ENCODE assay signal across 1 cellular context in genomic region chr1:33181906-33182305, GRCh38.
A peak's percentile ranks its signal among the peaks of the same experiment; 100 is the strongest.
TF ChIP-seq lines count a peak whose summit lies in the region.

Gene TRIM62 (minus strand): TSS chr1:33182043. CDS start chr1:33181432, 611 bp downstream.

TF ChIP-seq in H1, 55 proteins besides CTCF, POLR2A, EP300 and RAD21 (continued from another document):
- TF ChIP-seq CHD7 (IDR thresholded peaks at IDR 0.05; ENCODE audit: insufficient replicate concordance, low read length) (no peak), PHF8 (conservative IDR thresholded peaks at IDR 0.05; ENCODE audit: low read depth, low read length) (no peak), NANOG (IDR thresholded peaks at IDR 0.05; ENCODE audit: insufficient read depth, low read depth, low read length, poor library complexity, severe bottlenecking) (no peak), CEBPB (IDR thresholded peaks at IDR 0.05; ENCODE audit: low read depth, low read length) (no peak), TCF12 (IDR thresholded peaks at IDR 0.05; ENCODE audit: low read depth, low read length) (peak; percentile 56; the same call in 1 of the 2 replicates), HDAC6 (IDR thresholded peaks at IDR 0.05; ENCODE audit: low read depth, low read length) (no peak), SIN3A (conservative IDR thresholded peaks at IDR 0.05 in 1 of 2, IDR thresholded peaks at IDR 0.05 in 1 of 2; ENCODE audit: low read depth in 1 of 2, low read length in 2 of 2) (peak in 1 of 2 experiments; percentile 64; a peak in 1 of 4 replicates), HDAC2 (IDR thresholded peaks at IDR 0.05; ENCODE audit: borderline replicate concordance in 1 of 2, low read depth in 2 of 2, low read length in 2 of 2) (no peak), POLR2AphosphoS5 (IDR thresholded peaks at IDR 0.05; ENCODE audit: low read depth, low read length) (no peak), SIX5 (IDR thresholded peaks at IDR 0.05; ENCODE audit: low read depth, low read length) (no peak), SP4 (IDR thresholded peaks at IDR 0.05; ENCODE audit: low read length) (peak; percentile 93), TEAD4 (IDR thresholded peaks at IDR 0.05; ENCODE audit: low read depth, low read length) (no peak), TAF1 (IDR thresholded peaks at IDR 0.05; ENCODE audit: low read depth, low read length) (peak; percentile 51; the same call in 1 of the 2 replicates), SP1 (IDR thresholded peaks at IDR 0.05; ENCODE audit: low read depth, low read length) (peak; percentile 96), RFX5 (IDR thresholded peaks at IDR 0.05; ENCODE audit: borderline replicate concordance, low read depth, low read length) (no peak)
TF ChIP-seq in H1: peak in this region for 6.
